11 cellular contexts compared by ENCODE assay signal in genomic region chr2:37683926-37684780, GRCh38. TPM values are rescaled to one million over a fixed set of nuclear protein-coding genes. Genes with fewer than 3 reads are reported as not detected.
A peak's percentile ranks its signal among the peaks of the same experiment; 100 is the strongest.
DNase-seq lines count a peak whose midpoint lies in the region; ATAC-seq and TF ChIP-seq lines count a peak whose summit lies in the region.
"Had no signal": no experiment of that assay in that cellular context is flagged by ENCODE, and none has a peak within 500 bp of the region (broad histone marks: within the 10 kb centered on the region; RNA-seq: fewer than 3 reads in every experiment).

No MANE protein-coding gene starts in this region.

- H3K9me3 Mint-ChIP-seq in MCF 10A (ENCODE audit: unreplicated experiment) (peaks cover 8% of the 10 kb centered on the region), Calu3 (ENCODE audit: low read depth, unreplicated experiment) (peaks cover 4% of the 10 kb centered on the region)

- H3K36me3 ChIP-seq in breast epithelium = no peaks in the 10 kb centered on the region
- peaks cover 6% of the 10 kb centered on the region; the same call in 1 of the 2 replicates for H3K36me3 ChIP-seq in PC-3 (ENCODE audit: low read depth, low read length)
- H3K36me3 ChIP-seq in effector memory CD4-positive, alpha-beta T cell (ENCODE audit: control insufficient read depth, insufficient read depth, low read length) = no peaks in the 10 kb centered on the region
- H3K36me3 ChIP-seq in upper lobe of right lung = no peaks in the 10 kb centered on the region

- peak; percentile 88 for ATAC-seq in PC-3
- ATAC-seq in upper lobe of right lung = peak; percentile 74
- no peak for ATAC-seq in HG02938 (IDR thresholded peaks at IDR 0.05; ENCODE audit: unreplicated experiment)
- ATAC-seq: psoas muscle had no signal

- BruUV-seq in MCF 10A (replicated peaks; lab: Mats Ljungman, UMichigan) (no TSS peak), PC-3 (replicated peaks; lab: Mats Ljungman, UMichigan) (no TSS peak), Calu3 (replicated peaks; lab: Mats Ljungman, UMichigan) (no TSS peak)

- intact Hi-C loops in MCF 10A (cut with micrococcal nuclease) (no loop called here), breast epithelium (cut with DNase I; ENCODE audit: low total_unique reads) (no loop called here), PC-3 (cut with micrococcal nuclease) (loop anchor here (1.0 kb wide), 1 partner anchor 27 kb away; no protein-coding TSS in a partner anchor), upper lobe of right lung (cut with DNase I) (no loop called here), Calu3 (cut with micrococcal nuclease; ENCODE audit: unreplicated experiment) (no loop called here)

- no peaks in the 10 kb centered on the region for H3K79me2 ChIP-seq in PC-3 (ENCODE audit: low read length)

- no peak overlapping the region for H3K4me2 ChIP-seq in PC-3 (ENCODE audit: low read length)

- H3K4me1 ChIP-seq in breast epithelium (no peaks in the 10 kb centered on the region), PC-3 (ENCODE audit: insufficient read depth, low read length) (peaks cover 10% of the 10 kb centered on the region; the same call in 1 of the 2 replicates), upper lobe of right lung (peaks cover 5% of the 10 kb centered on the region)
- peaks cover 16% of the 10 kb centered on the region for H3K4me1 ChIP-seq in effector memory CD4-positive, alpha-beta T cell (ENCODE audit: control insufficient read depth, insufficient read depth, low read length, poor library complexity, severe bottlenecking)

- no peaks in the 10 kb centered on the region for H3K27me3 Mint-ChIP-seq in MCF 10A (ENCODE audit: insufficient read depth, unreplicated experiment)
- H3K27me3 Mint-ChIP-seq in Calu3 (ENCODE audit: unreplicated experiment) = no peaks in the 10 kb centered on the region

- H3K27me3 ChIP-seq in breast epithelium (no peaks in the 10 kb centered on the region), PC-3 (ENCODE audit: low read length) (no peaks in the 10 kb centered on the region), upper lobe of right lung (no peaks in the 10 kb centered on the region)
- no peaks in the 10 kb centered on the region for H3K27me3 ChIP-seq in effector memory CD4-positive, alpha-beta T cell (replicated peaks; ENCODE audit: control insufficient read depth, insufficient read depth, low read length, poor library complexity, severe bottlenecking)

- H3K9ac ChIP-seq in PC-3 (ENCODE audit: low read length) = 0 out of 2 replicates have a peak overlapping the region, but pooled peaks have one; percentile 12

- peaks cover 22% of the 10 kb centered on the region for H3K4me1 Mint-ChIP-seq in MCF 10A (ENCODE audit: insufficient read depth, unreplicated experiment)
- H3K4me1 Mint-ChIP-seq in Calu3 (ENCODE audit: low read depth, unreplicated experiment) = peaks cover 13% of the 10 kb centered on the region

- H2AFZ ChIP-seq in PC-3 (ENCODE audit: low read length) = 0 out of 2 replicates have a peak overlapping the region, but pooled peaks have one; percentile 5

- no peak overlapping the region for H3K4me3 ChIP-seq in breast epithelium
- 0 out of 2 replicates have a peak overlapping the region, but pooled peaks have one; percentile 21 for H3K4me3 ChIP-seq in PC-3 (ENCODE audit: low read length)
- H3K4me3 ChIP-seq in effector memory CD4-positive, alpha-beta T cell (ENCODE audit: insufficient read depth, low read depth, low read length, poor library complexity, severe bottlenecking) = no peak overlapping the region
- no peak overlapping the region for H3K4me3 ChIP-seq in upper lobe of right lung
- H3K4me3 ChIP-seq: psoas muscle had no signal

- TF ChIP-seq CTCF in MCF 10A (IDR thresholded peaks at IDR 0.05; ENCODE audit: unreplicated experiment) (no peak), breast epithelium (IDR thresholded peaks at IDR 0.05) (no peak), PC-3 (conservative IDR thresholded peaks at IDR 0.05; ENCODE audit: low read depth, low read length) (no peak), upper lobe of right lung (IDR thresholded peaks at IDR 0.05) (no peak), Calu3 (IDR thresholded peaks at IDR 0.05; ENCODE audit: unreplicated experiment) (no peak)

- no peaks in the 10 kb centered on the region for H3K36me3 Mint-ChIP-seq in MCF 10A (ENCODE audit: insufficient read depth, unreplicated experiment)
- no peaks in the 10 kb centered on the region for H3K36me3 Mint-ChIP-seq in Calu3 (ENCODE audit: insufficient read depth, unreplicated experiment)

- H3F3A ChIP-seq in PC-3 (ENCODE audit: low read length, unreplicated experiment) = peaks cover 8% of the 10 kb centered on the region

- POLR2A ChIA-PET in MCF 10A (lab: Yijun Ruan, JAX) (interaction anchor here (0.9 kb wide), 1 partner anchor 12 kb away, joined by 4 read pairs; no protein-coding TSS in a partner anchor), PC-3 (lab: Charles Lee; ENCODE audit: unreplicated experiment) (no interaction called here)

- CTCF ChIA-PET in MCF 10A (lab: Yijun Ruan, JAX) (interaction anchor here (0.6 to 1.1 kb wide), 2 partner anchors 146 to 152 kb away, joined by 3 read pairs; no protein-coding TSS in a partner anchor), PC-3 (lab: Charles Lee) (no interaction called here), Calu3 (lab: Charles Lee) (no interaction called here)

- no peak for DNase-seq in MCF 10A (ENCODE audit: unreplicated experiment)
- DNase-seq in breast epithelium (ENCODE audit: low spot score in 2 of 2) = no peak
- DNase-seq in PC-3 = peak; percentile 55
- DNase-seq in effector memory CD4-positive, alpha-beta T cell = no peak
- no peak for DNase-seq in upper lobe of right lung
- DNase-seq in HuH-7.5 (ENCODE audit: low spot score) = no peak
- no peak for DNase-seq in Calu3
- DNase-seq: NCI-H1436 treated with DMSO at 0.1 percent for 48 hours; psoas muscle; stimulated activated CD4-positive, alpha-beta T cell treated with anti-CD3 and anti-CD28 coated beads, Interleukin-1b, Interleukin-23, amount 100 ng/mL, for 48 hours had no signal

- no peaks in the 10 kb centered on the region for H3K9me2 ChIP-seq in PC-3 (replicated peaks; ENCODE audit: low read length)

- H3K4me3 Mint-ChIP-seq in MCF 10A (ENCODE audit: unreplicated experiment) (no peak overlapping the region), Calu3 (ENCODE audit: low read depth, unreplicated experiment) (no peak overlapping the region)

- H3K27ac ChIP-seq in breast epithelium = no peak overlapping the region
- peak overlapping the region; percentile 69 for H3K27ac ChIP-seq in PC-3 (ENCODE audit: low read length)
- peak overlapping the region; percentile 16 for H3K27ac ChIP-seq in effector memory CD4-positive, alpha-beta T cell (ENCODE audit: insufficient read depth, low read length, poor library complexity, severe bottlenecking)
- no peak overlapping the region for H3K27ac ChIP-seq in upper lobe of right lung
- H3K27ac ChIP-seq: psoas muscle had no signal

- H3K27ac Mint-ChIP-seq in MCF 10A (ENCODE audit: low read depth, unreplicated experiment) (peak overlapping the region; percentile 76), Calu3 (ENCODE audit: unreplicated experiment) (no peak overlapping the region)

- H3K9me3 ChIP-seq in breast epithelium = no peaks in the 10 kb centered on the region
- peaks cover 16% of the 10 kb centered on the region for H3K9me3 ChIP-seq in PC-3 (ENCODE audit: low read length)
- H3K9me3 ChIP-seq in effector memory CD4-positive, alpha-beta T cell (ENCODE audit: control insufficient read depth, low read length) = no peaks in the 10 kb centered on the region
- H3K9me3 ChIP-seq in upper lobe of right lung = no peaks in the 10 kb centered on the region
- H3K9me3 ChIP-seq: psoas muscle had no signal

- no peak for TF ChIP-seq POLR2A in breast epithelium (IDR thresholded peaks at IDR 0.05)

- no peaks in the 10 kb centered on the region for H4K20me1 ChIP-seq in PC-3 (ENCODE audit: low read length)

RNA-seq across cellular contexts. Expression of gene CDC42EP3, which starts 12.7 kb away (rescaled TPM):
- total RNA-seq in MCF 10A (2022) = 55.4 and 61.3 TPM in 2 replicates
- 10 to 100 TPM; 19.5 to 35.7 (median 35.7) TPM for total RNA-seq in breast epithelium
- total RNA-seq in PC-3 (2014; rRNA removed) = 22.5 and 28.4 TPM in 2 replicates
- total RNA-seq in upper lobe of right lung = 71.1 TPM
- 26.9 and 29.4 TPM in 2 replicates for total RNA-seq in Calu3 (2022)

Comparison
In these comparisons a context has a peak if more than half of its experiments do, and no peak if none do; other contexts are left out.
1. H3K27ac ChIP-seq: peak in PC-3 (single experiment) and effector memory CD4-positive, alpha-beta T cell (single experiment); none in breast epithelium (0 of 2) and upper lobe of right lung (single experiment).